ENCODE assay signal across 1 cellular context in the genomic region with DNA sequence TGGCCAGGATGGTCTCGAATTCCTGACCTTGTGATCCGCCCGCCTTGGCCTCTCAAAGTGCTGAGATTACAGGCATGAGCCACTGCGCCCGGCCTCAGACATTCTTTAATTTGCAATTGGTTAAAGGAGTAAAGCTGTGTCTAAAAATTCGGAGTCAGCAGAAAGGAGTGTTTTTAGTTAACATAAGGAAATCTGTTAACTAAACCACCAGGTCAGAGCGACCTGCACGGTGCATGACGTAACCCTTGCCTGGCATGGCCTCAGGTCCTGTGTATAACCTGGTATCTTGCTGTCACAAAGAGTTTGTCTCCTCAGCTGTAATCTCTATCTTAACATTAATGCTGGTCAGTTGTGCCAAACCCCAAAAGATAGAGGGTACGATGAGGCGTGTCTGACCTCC.
TF ChIP-seq lines count a peak whose summit lies in the region.

No MANE protein-coding gene starts in this region.

TF ChIP-seq in HepG2, 621 proteins besides CTCF, POLR2A, EP300 and RAD21:
- TF ChIP-seq, protein P1, sequence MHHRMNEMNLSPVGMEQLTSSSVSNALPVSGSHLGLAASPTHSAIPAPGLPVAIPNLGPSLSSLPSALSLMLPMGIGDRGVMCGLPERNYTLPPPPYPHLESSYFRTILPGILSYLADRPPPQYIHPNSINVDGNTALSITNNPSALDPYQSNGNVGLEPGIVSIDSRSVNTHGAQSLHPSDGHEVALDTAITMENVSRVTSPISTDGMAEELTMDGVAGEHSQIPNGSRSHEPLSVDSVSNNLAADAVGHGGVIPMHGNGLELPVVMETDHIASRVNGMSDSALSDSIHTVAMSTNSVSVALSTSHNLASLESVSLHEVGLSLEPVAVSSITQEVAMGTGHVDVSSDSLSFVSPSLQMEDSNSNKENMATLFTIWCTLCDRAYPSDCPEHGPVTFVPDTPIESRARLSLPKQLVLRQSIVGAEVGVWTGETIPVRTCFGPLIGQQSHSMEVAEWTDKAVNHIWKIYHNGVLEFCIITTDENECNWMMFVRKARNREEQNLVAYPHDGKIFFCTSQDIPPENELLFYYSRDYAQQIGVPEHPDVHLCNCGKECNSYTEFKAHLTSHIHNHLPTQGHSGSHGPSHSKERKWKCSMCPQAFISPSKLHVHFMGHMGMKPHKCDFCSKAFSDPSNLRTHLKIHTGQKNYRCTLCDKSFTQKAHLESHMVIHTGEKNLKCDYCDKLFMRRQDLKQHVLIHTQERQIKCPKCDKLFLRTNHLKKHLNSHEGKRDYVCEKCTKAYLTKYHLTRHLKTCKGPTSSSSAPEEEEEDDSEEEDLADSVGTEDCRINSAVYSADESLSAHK (CRISPR knock-in tag; IDR thresholded peaks at IDR 0.05; ENCODE audit: borderline replicate concordance) = no peak
- TF ChIP-seq, protein P2, sequence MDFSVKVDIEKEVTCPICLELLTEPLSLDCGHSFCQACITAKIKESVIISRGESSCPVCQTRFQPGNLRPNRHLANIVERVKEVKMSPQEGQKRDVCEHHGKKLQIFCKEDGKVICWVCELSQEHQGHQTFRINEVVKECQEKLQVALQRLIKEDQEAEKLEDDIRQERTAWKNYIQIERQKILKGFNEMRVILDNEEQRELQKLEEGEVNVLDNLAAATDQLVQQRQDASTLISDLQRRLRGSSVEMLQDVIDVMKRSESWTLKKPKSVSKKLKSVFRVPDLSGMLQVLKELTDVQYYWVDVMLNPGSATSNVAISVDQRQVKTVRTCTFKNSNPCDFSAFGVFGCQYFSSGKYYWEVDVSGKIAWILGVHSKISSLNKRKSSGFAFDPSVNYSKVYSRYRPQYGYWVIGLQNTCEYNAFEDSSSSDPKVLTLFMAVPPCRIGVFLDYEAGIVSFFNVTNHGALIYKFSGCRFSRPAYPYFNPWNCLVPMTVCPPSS (IDR thresholded peaks at IDR 0.05) = no peak
- TF ChIP-seq, protein P3, sequence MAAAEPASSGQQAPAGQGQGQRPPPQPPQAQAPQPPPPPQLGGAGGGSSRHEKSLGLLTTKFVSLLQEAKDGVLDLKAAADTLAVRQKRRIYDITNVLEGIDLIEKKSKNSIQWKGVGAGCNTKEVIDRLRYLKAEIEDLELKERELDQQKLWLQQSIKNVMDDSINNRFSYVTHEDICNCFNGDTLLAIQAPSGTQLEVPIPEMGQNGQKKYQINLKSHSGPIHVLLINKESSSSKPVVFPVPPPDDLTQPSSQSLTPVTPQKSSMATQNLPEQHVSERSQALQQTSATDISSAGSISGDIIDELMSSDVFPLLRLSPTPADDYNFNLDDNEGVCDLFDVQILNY (CRISPR knock-in tag; conservative IDR thresholded peaks at IDR 0.05) = no peak
- TF ChIP-seq KDM1A (CRISPR knock-in tag; IDR thresholded peaks at IDR 0.05) (no peak), RCOR2 (CRISPR knock-in tag; IDR thresholded peaks at IDR 0.05) (no peak), ZNF232 (CRISPR knock-in tag; IDR thresholded peaks at IDR 0.05; ENCODE audit: borderline replicate concordance) (no peak), ZNF282 (IDR thresholded peaks at IDR 0.05; ENCODE audit: partially characterized antibody) (no peak), HOXD1 (CRISPR knock-in tag; IDR thresholded peaks at IDR 0.05) (no peak), TP53 (CRISPR knock-in tag; conservative IDR thresholded peaks at IDR 0.05) (no peak), HOXA9 (CRISPR knock-in tag; IDR thresholded peaks at IDR 0.05; ENCODE audit: borderline replicate concordance) (no peak), MAFK (conservative IDR thresholded peaks at IDR 0.05 in 1 of 2, IDR thresholded peaks at IDR 0.05 in 1 of 2; ENCODE audit: low read length in 2 of 2) (peak; percentile 81 to 89), ZBTB20 (CRISPR knock-in tag; IDR thresholded peaks at IDR 0.05; ENCODE audit: borderline replicate concordance, low read depth) (no peak), ZNF703 (CRISPR knock-in tag; IDR thresholded peaks at IDR 0.05; ENCODE audit: borderline replicate concordance) (no peak), ATF7 (IDR thresholded peaks at IDR 0.05) (peak; percentile 41), ATF7 (CRISPR knock-in tag; IDR thresholded peaks at IDR 0.05) (no peak), SSRP1 (CRISPR knock-in tag; IDR thresholded peaks at IDR 0.05) (no peak), MAFF (IDR thresholded peaks at IDR 0.05; ENCODE audit: low read depth, low read length) (peak; percentile 79)
- TF ChIP-seq, protein P4, sequence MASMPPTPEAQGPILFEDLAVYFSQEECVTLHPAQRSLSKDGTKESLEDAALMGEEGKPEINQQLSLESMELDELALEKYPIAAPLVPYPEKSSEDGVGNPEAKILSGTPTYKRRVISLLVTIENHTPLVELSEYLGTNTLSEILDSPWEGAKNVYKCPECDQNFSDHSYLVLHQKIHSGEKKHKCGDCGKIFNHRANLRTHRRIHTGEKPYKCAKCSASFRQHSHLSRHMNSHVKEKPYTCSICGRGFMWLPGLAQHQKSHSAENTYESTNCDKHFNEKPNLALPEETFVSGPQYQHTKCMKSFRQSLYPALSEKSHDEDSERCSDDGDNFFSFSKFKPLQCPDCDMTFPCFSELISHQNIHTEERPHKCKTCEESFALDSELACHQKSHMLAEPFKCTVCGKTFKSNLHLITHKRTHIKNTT (CRISPR knock-in tag; IDR thresholded peaks at IDR 0.05) = no peak
- TF ChIP-seq, protein P5, sequence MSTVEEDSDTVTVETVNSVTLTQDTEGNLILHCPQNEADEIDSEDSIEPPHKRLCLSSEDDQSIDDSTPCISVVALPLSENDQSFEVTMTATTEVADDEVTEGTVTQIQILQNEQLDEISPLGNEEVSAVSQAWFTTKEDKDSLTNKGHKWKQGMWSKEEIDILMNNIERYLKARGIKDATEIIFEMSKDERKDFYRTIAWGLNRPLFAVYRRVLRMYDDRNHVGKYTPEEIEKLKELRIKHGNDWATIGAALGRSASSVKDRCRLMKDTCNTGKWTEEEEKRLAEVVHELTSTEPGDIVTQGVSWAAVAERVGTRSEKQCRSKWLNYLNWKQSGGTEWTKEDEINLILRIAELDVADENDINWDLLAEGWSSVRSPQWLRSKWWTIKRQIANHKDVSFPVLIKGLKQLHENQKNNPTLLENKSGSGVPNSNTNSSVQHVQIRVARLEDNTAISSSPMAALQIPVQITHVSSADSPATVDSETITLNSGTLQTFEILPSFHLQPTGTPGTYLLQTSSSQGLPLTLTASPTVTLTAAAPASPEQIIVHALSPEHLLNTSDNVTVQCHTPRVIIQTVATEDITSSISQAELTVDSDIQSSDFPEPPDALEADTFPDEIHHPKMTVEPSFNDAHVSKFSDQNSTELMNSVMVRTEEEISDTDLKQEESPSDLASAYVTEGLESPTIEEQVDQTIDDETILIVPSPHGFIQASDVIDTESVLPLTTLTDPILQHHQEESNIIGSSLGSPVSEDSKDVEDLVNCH (CRISPR knock-in tag; IDR thresholded peaks at IDR 0.05) = no peak
- TF ChIP-seq, protein P6, sequence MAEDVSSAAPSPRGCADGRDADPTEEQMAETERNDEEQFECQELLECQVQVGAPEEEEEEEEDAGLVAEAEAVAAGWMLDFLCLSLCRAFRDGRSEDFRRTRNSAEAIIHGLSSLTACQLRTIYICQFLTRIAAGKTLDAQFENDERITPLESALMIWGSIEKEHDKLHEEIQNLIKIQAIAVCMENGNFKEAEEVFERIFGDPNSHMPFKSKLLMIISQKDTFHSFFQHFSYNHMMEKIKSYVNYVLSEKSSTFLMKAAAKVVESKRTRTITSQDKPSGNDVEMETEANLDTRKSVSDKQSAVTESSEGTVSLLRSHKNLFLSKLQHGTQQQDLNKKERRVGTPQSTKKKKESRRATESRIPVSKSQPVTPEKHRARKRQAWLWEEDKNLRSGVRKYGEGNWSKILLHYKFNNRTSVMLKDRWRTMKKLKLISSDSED (CRISPR knock-in tag; IDR thresholded peaks at IDR 0.05) = no peak
